In genomic region chr14:102907980-102908730, GRCh38 we compare ENCODE assay signal across 25 cellular contexts. TPM values are rescaled to one million over a fixed set of nuclear protein-coding genes. Genes with fewer than 3 reads are reported as not detected.
DNase-seq lines count a peak whose midpoint lies in the region; ATAC-seq and TF ChIP-seq lines count a peak whose summit lies in the region.
"Had no signal": no experiment of that assay in that cellular context is flagged by ENCODE, and none has a peak within 500 bp of the region (broad histone marks: within the 10 kb centered on the region; RNA-seq: fewer than 3 reads in every experiment).

No MANE protein-coding gene starts in this region.

- no peaks in the 10 kb centered on the region for H3K9me3 Mint-ChIP-seq in activated T-cell treated with anti-CD3 and anti-CD28 coated beads, Interleukin-2, amount 50 U/mL, for 24 hours
- no peaks in the 10 kb centered on the region for H3K9me3 Mint-ChIP-seq in activated T-cell treated with anti-CD3 and anti-CD28 coated beads, Interleukin-2, amount 50 U/mL, for 4 hours
- H3K9me3 Mint-ChIP-seq in memory B cell (no peaks in the 10 kb centered on the region), osteocyte (ENCODE audit: unreplicated experiment) (no peaks in the 10 kb centered on the region)
- no peaks in the 10 kb centered on the region for H3K9me3 Mint-ChIP-seq in stimulated activated naive B cell treated with anti-CD40 and anti-IgM and Interleukin-4, amounts not matched to agents 10 μg/mL and 1 μg/mL and 100 μg/mL, for 72 hours
- H3K9me3 Mint-ChIP-seq: naive thymus-derived CD8-positive, alpha-beta T cell had no signal

- no peaks in the 10 kb centered on the region; the same call in 1 of the 2 replicates for H3K36me3 ChIP-seq in H7 (replicated peaks; ENCODE audit: control insufficient read depth, insufficient read depth, low read length)

- no peak for ATAC-seq in activated T-cell treated with anti-CD3 and anti-CD28 coated beads, Interleukin-2, amount 50 U/mL, for 4 hours
- ATAC-seq in memory B cell (ENCODE audit: low read depth) (no peak), GM19467 (IDR thresholded peaks at IDR 0.05; ENCODE audit: unreplicated experiment) (no peak), GM19455 (IDR thresholded peaks at IDR 0.05; ENCODE audit: unreplicated experiment) (no peak)
- ATAC-seq in stimulated activated naive B cell treated with anti-CD40 and anti-IgM and Interleukin-4, amounts not matched to agents 10 μg/mL and 1 μg/mL and 100 μg/mL, for 72 hours (replicated peaks): no peak
- ATAC-seq: activated CD4-positive, alpha-beta T cell treated with anti-CD3 and anti-CD28 coated beads for 36 hours; left ventricle myocardium superior; naive thymus-derived CD8-positive, alpha-beta T cell; stimulated activated naive CD8-positive, alpha-beta T cell treated with anti-CD3 and anti-CD28 coated beads, Interleukin-15, Interleukin-2, amounts not matched to agents 100 U/mL and 50 U/mL, for 24 hours had no signal

- H3K27ac Mint-ChIP-seq in activated T-cell treated with anti-CD3 and anti-CD28 coated beads, Interleukin-2, amount 50 U/mL, for 24 hours: peak overlapping the region; percentile 52
- H3K27ac Mint-ChIP-seq in memory B cell: peak overlapping the region; percentile 73
- H3K27ac Mint-ChIP-seq in stimulated activated naive B cell treated with anti-CD40 and anti-IgM and Interleukin-4, amounts not matched to agents 10 μg/mL and 1 μg/mL and 100 μg/mL, for 72 hours: peak overlapping the region; percentile 65
- no peak overlapping the region for H3K27ac Mint-ChIP-seq in osteocyte (ENCODE audit: unreplicated experiment)
- H3K27ac Mint-ChIP-seq: activated CD4-positive, alpha-beta T cell treated with anti-CD3 and anti-CD28 coated beads for 36 hours had no signal

- DNase-seq in activated T-cell treated with anti-CD3 and anti-CD28 coated beads, Interleukin-2, amount 50 U/mL, for 24 hours: no peak
- DNase-seq in activated T-cell treated with anti-CD3 and anti-CD28 coated beads, Interleukin-2, amount 50 U/mL, for 4 hours: no peak
- DNase-seq in H7: peak; percentile 60
- DNase-seq in memory B cell (ENCODE audit: low spot score in 2 of 2): no peak
- no peak for DNase-seq in stimulated activated naive B cell treated with anti-CD40 and anti-IgM and Interleukin-4, amounts not matched to agents 10 μg/mL and 1 μg/mL and 100 μg/mL, for 72 hours
- DNase-seq in osteocyte (ENCODE audit: extremely low spot score, unreplicated experiment): no peak
- DNase-seq: activated CD4-positive, alpha-beta T cell treated with anti-CD3 and anti-CD28 coated beads for 36 hours; activated naive CD4-positive, alpha-beta T cell treated with Interleukin-2 at 50 U/mL for 16 hours; activated T-cell treated with anti-CD3 and anti-CD28 coated beads for 4 hours; caudate nucleus; CD4-positive, alpha-beta memory T cell; cortex of kidney; HCEC 1CT; head of caudate nucleus; islet precursor cell; left ventricle myocardium superior; midbrain; naive thymus-derived CD8-positive, alpha-beta T cell; NCI-H1436 treated with DMSO at 0.1 percent for 48 hours; NCI-H226; SHP77 treated with DMSO at 0.1 percent for 48 hours; stimulated activated naive CD8-positive, alpha-beta T cell treated with anti-CD3 and anti-CD28 coated beads, Interleukin-15, Interleukin-2, amounts not matched to agents 100 U/mL and 50 U/mL, for 24 hours had no signal

- TF ChIP-seq CTCF in osteocyte (IDR thresholded peaks at IDR 0.05): no peak

- no peaks in the 10 kb centered on the region for H3K4me1 Mint-ChIP-seq in activated T-cell treated with anti-CD3 and anti-CD28 coated beads, Interleukin-2, amount 50 U/mL, for 24 hours (ENCODE audit: low read depth)
- H3K4me1 Mint-ChIP-seq in activated T-cell treated with anti-CD3 and anti-CD28 coated beads, Interleukin-2, amount 50 U/mL, for 4 hours (ENCODE audit: low read depth): no peaks in the 10 kb centered on the region
- H3K4me1 Mint-ChIP-seq in memory B cell (peaks cover 13% of the 10 kb centered on the region), osteocyte (ENCODE audit: unreplicated experiment) (no peaks in the 10 kb centered on the region)
- H3K4me1 Mint-ChIP-seq in stimulated activated naive B cell treated with anti-CD40 and anti-IgM and Interleukin-4, amounts not matched to agents 10 μg/mL and 1 μg/mL and 100 μg/mL, for 72 hours: peaks cover 13 to 21% of the 10 kb centered on the region in 2 donors
- H3K4me1 Mint-ChIP-seq: activated CD4-positive, alpha-beta T cell treated with anti-CD3 and anti-CD28 coated beads for 36 hours; CD4-positive, alpha-beta memory T cell had no signal

- H3K4me3 Mint-ChIP-seq in activated T-cell treated with anti-CD3 and anti-CD28 coated beads, Interleukin-2, amount 50 U/mL, for 24 hours: no peak overlapping the region
- no peak overlapping the region for H3K4me3 Mint-ChIP-seq in activated T-cell treated with anti-CD3 and anti-CD28 coated beads, Interleukin-2, amount 50 U/mL, for 4 hours
- H3K4me3 Mint-ChIP-seq in memory B cell (no peak overlapping the region), osteocyte (ENCODE audit: unreplicated experiment) (no peak overlapping the region)
- peak overlapping the region in 1 of 2 donors; percentile 55 for H3K4me3 Mint-ChIP-seq in stimulated activated naive B cell treated with anti-CD40 and anti-IgM and Interleukin-4, amounts not matched to agents 10 μg/mL and 1 μg/mL and 100 μg/mL, for 72 hours
- H3K4me3 Mint-ChIP-seq: activated CD4-positive, alpha-beta T cell treated with anti-CD3 and anti-CD28 coated beads for 36 hours; CD4-positive, alpha-beta memory T cell; naive thymus-derived CD8-positive, alpha-beta T cell had no signal

- no peaks in the 10 kb centered on the region; the same call in 1 of the 2 replicates for H3K27me3 ChIP-seq in H7 (ENCODE audit: control insufficient read depth, insufficient read depth, low read length)

- H3K36me3 Mint-ChIP-seq in activated T-cell treated with anti-CD3 and anti-CD28 coated beads, Interleukin-2, amount 50 U/mL, for 24 hours (ENCODE audit: low read depth): peaks cover 82% of the 10 kb centered on the region
- H3K36me3 Mint-ChIP-seq in activated T-cell treated with anti-CD3 and anti-CD28 coated beads, Interleukin-2, amount 50 U/mL, for 4 hours (ENCODE audit: insufficient read depth): peaks cover 31% of the 10 kb centered on the region
- H3K36me3 Mint-ChIP-seq in memory B cell (peaks cover 23% of the 10 kb centered on the region), osteocyte (ENCODE audit: unreplicated experiment) (peaks cover 15% of the 10 kb centered on the region)
- H3K36me3 Mint-ChIP-seq in stimulated activated naive B cell treated with anti-CD40 and anti-IgM and Interleukin-4, amounts not matched to agents 10 μg/mL and 1 μg/mL and 100 μg/mL, for 72 hours: peaks cover 47 to 72% of the 10 kb centered on the region in 2 donors

- H3K4me3 ChIP-seq in H7 (ENCODE audit: insufficient read depth, low read depth, low read length): no peak overlapping the region

- H3K27me3 Mint-ChIP-seq in activated T-cell treated with anti-CD3 and anti-CD28 coated beads, Interleukin-2, amount 50 U/mL, for 24 hours: no peaks in the 10 kb centered on the region
- H3K27me3 Mint-ChIP-seq in activated T-cell treated with anti-CD3 and anti-CD28 coated beads, Interleukin-2, amount 50 U/mL, for 4 hours (ENCODE audit: low read depth): no peaks in the 10 kb centered on the region
- H3K27me3 Mint-ChIP-seq in memory B cell (no peaks in the 10 kb centered on the region), osteocyte (ENCODE audit: unreplicated experiment) (no peaks in the 10 kb centered on the region)
- H3K27me3 Mint-ChIP-seq in stimulated activated naive B cell treated with anti-CD40 and anti-IgM and Interleukin-4, amounts not matched to agents 10 μg/mL and 1 μg/mL and 100 μg/mL, for 72 hours: no peaks in the 10 kb centered on the region
- H3K27me3 Mint-ChIP-seq: activated CD4-positive, alpha-beta T cell treated with anti-CD3 and anti-CD28 coated beads for 36 hours; CD4-positive, alpha-beta memory T cell; naive thymus-derived CD8-positive, alpha-beta T cell had no signal

RNA-seq across cellular contexts. Expression of gene AMN, which starts 14.3 kb away (rescaled TPM):
- 1 to 10 TPM; 1.7 to 2.2 (median 2.0) TPM for total RNA-seq in activated T-cell treated with anti-CD3 and anti-CD28 coated beads, Interleukin-2, amount 50 U/mL, for 4 hours
- total RNA-seq in H7 (2014; rRNA removed; shearing (Covaris generic)): 0.92 and 1.7 TPM in 2 replicates
- 0.37 and 0.86 TPM in 2 replicates for total RNA-seq in osteocyte
- total RNA-seq: left ventricle myocardium superior, LHCN-M2 had no signal
